Comparison of ENCODE assay signal across 8 cellular contexts in the genomic region with DNA sequence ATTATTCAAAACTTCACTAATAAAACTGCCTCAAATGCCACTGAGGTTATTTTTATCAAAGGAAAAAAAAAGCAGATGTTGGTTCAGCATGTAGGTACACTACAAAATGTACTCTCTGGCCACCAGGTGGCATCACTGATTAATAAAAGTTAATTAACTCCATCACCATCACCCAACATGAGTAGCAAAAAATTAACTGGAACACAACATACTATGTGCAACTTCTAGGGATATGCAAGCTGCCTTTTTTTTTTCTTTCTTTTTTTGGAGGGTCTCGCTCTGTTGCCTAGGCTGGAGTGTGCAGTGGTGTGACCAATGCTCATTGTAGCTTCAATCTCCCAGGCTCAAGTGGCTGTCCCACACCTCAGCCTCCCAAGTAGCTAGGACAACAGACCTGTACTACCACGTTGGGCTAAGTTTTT. TPM values are rescaled to one million over a fixed set of nuclear protein-coding genes. Genes with fewer than 3 reads are reported as not detected.
DNase-seq lines count a peak whose midpoint lies in the region; ATAC-seq lines count a peak whose summit lies in the region.

No MANE protein-coding gene starts in this region.

- no peak overlapping the region for H3K4ac ChIP-seq in mesendoderm (ENCODE audit: low read depth, low read length)

- no peaks in the 10 kb centered on the region for H3K79me2 ChIP-seq in mesendoderm (ENCODE audit: control insufficient read depth, insufficient read depth, low read length)

- no peaks in the 10 kb centered on the region for H3K36me3 ChIP-seq in effector memory CD4-positive, alpha-beta T cell (ENCODE audit: control insufficient read depth, insufficient read depth, low read length)
- peaks cover 4% of the 10 kb centered on the region for H3K36me3 ChIP-seq in mesendoderm (ENCODE audit: control insufficient read depth, insufficient read depth, low read length)

- H2BK15ac ChIP-seq in mesendoderm (replicated peaks; ENCODE audit: low read depth): no peak overlapping the region

- no peaks in the 10 kb centered on the region for H3K4me1 ChIP-seq in effector memory CD4-positive, alpha-beta T cell (ENCODE audit: control insufficient read depth, insufficient read depth, low read length, poor library complexity, severe bottlenecking)
- peaks cover 5% of the 10 kb centered on the region for H3K4me1 ChIP-seq in mesendoderm (ENCODE audit: control insufficient read depth, low read depth, low read length)

- no peaks in the 10 kb centered on the region for H3K9me3 ChIP-seq in effector memory CD4-positive, alpha-beta T cell (ENCODE audit: control insufficient read depth, low read length)

- H2BK5ac ChIP-seq in mesendoderm (ENCODE audit: low read length): no peak overlapping the region

- H3K4me2 ChIP-seq in mesendoderm (ENCODE audit: low read length): no peak overlapping the region

- H4K8ac ChIP-seq in mesendoderm (ENCODE audit: low read depth, low read length): no peak overlapping the region

- H2BK120ac ChIP-seq in mesendoderm (ENCODE audit: low read depth, low read length): no peak overlapping the region

- no peak overlapping the region for H3K9ac ChIP-seq in mesendoderm (ENCODE audit: low read length)

- H3K56ac ChIP-seq in mesendoderm (ENCODE audit: low read length): no peak overlapping the region

- H4K5ac ChIP-seq in mesendoderm (ENCODE audit: low read length): no peak overlapping the region

- peak; percentile 72 for ATAC-seq in GM18870 (IDR thresholded peaks at IDR 0.05; ENCODE audit: unreplicated experiment)
- peak; percentile 60 for ATAC-seq in HG03457 (IDR thresholded peaks at IDR 0.05; ENCODE audit: unreplicated experiment)

- no peak overlapping the region for H3K27ac ChIP-seq in effector memory CD4-positive, alpha-beta T cell (ENCODE audit: insufficient read depth, low read length, poor library complexity, severe bottlenecking)
- H3K27ac ChIP-seq in mesendoderm (ENCODE audit: low read depth, low read length): no peak overlapping the region

- H3K4me3 ChIP-seq in effector memory CD4-positive, alpha-beta T cell (ENCODE audit: insufficient read depth, low read depth, low read length, poor library complexity, severe bottlenecking): no peak overlapping the region
- no peak overlapping the region for H3K4me3 ChIP-seq in mesendoderm (ENCODE audit: low read length)

- no peak overlapping the region for H3K18ac ChIP-seq in mesendoderm (ENCODE audit: low read length)

- DNase-seq in AML-193 (lab: John Stamatoyannopoulos, UW): peak; percentile 65 to 71
- DNase-seq in NCI-H526 treated with DMSO at 0.1 percent for 48 hours (lab: John Stamatoyannopoulos, UW): peak; percentile 36
- peak; percentile 52 for DNase-seq in activated CD4-positive, alpha-beta T cell treated with anti-CD3 and anti-CD28 coated beads, Interleukin-2, amount 50 U/mL, for 1 hour
- peak; percentile 9 to 50 (median 18) for DNase-seq in effector memory CD4-positive, alpha-beta T cell
- DNase-seq in mesendoderm: peak; percentile 72
- DNase-seq in stimulated activated CD8-positive, alpha-beta memory T cell treated with anti-CD3 and anti-CD28 coated beads, Interleukin-4, amount 100 ng/mL, for 48 hours: peak; percentile 63

- no peaks in the 10 kb centered on the region for H3K27me3 ChIP-seq in effector memory CD4-positive, alpha-beta T cell (replicated peaks; ENCODE audit: control insufficient read depth, insufficient read depth, low read length, poor library complexity, severe bottlenecking)
- H3K27me3 ChIP-seq in mesendoderm (ENCODE audit: insufficient read depth, low read length, poor library complexity): no peaks in the 10 kb centered on the region

- no CpG with 5 or more reads among the region's 2 CpGs for WGBS in mesendoderm (ENCODE audit: extremely low coverage, insufficient coverage, low lambda C conversion rate)

- no peaks in the 10 kb centered on the region for H3K79me1 ChIP-seq in mesendoderm (ENCODE audit: low read length)

- H3K23ac ChIP-seq in mesendoderm (ENCODE audit: low read length): no peak overlapping the region

- no peak overlapping the region for H2AK5ac ChIP-seq in mesendoderm (ENCODE audit: low read length)

RNA-seq across cellular contexts. Expression of a gene that starts 43.8 kb away (rescaled TPM):
- polyA plus RNA-seq in mesendoderm (2013, experiment 1 of 2): 44.0 TPM
- 47.2 TPM for polyA plus RNA-seq in mesendoderm (2013, experiment 2 of 2)

Comparison
In these comparisons a context has a peak if more than half of its experiments do, and no peak if none do; other contexts are left out.
1. DNase-seq: peak in every context shown above with its lines; median percentile 72 in mesendoderm; 68 in AML-193; 63 in stimulated activated CD8-positive, alpha-beta memory T cell treated with anti-CD3 and anti-CD28 coated beads, Interleukin-4, amount 100 ng/mL, for 48 hours; 52 in activated CD4-positive, alpha-beta T cell treated with anti-CD3 and anti-CD28 coated beads, Interleukin-2, amount 50 U/mL, for 1 hour; 36 in NCI-H526 treated with DMSO at 0.1 percent for 48 hours; 18 in effector memory CD4-positive, alpha-beta T cell.